Comparison of ENCODE assay signal across 11 cellular contexts in genomic region chr6:32657819-32658218, GRCh38. TPM values are rescaled to one million over a fixed set of nuclear protein-coding genes. Genes with fewer than 3 reads are reported as not detected.
DNase-seq lines count a peak whose midpoint lies in the region; ATAC-seq and TF ChIP-seq lines count a peak whose summit lies in the region.
"Not testable (repeated sequence)": the region's sequence is repeated elsewhere in the genome, so short reads cannot be mapped to it uniquely, and the experiment has no call there.
"Had no signal": no experiment of that assay in that cellular context is flagged by ENCODE, and none has a peak within 500 bp of the region (broad histone marks: within the 10 kb centered on the region; RNA-seq: fewer than 3 reads in every experiment).

No MANE protein-coding gene starts in this region.

- POLR2A ChIA-PET in OCI-LY7 (lab: Charles Lee), result not testable (repeated sequence)

- not testable (repeated sequence) for H3K9me3 Mint-ChIP-seq in dendritic cell treated with granulocyte-macrophage colony-stimulating factor and Interleukin-4, amounts not matched to agents 40 ng/mL and 50 ng/mL, for 4 days; memory B cell
- peaks cover 0 to 16% (median 0%) of the 10 kb centered on the region in 7 donors for H3K9me3 Mint-ChIP-seq in naive B cell

- not testable (repeated sequence) for H3K9me3 ChIP-seq in HUES48 (ENCODE audit: control insufficient read depth, insufficient read depth, low read length); OCI-LY7 (ENCODE audit: low read length)

- H3K27ac Mint-ChIP-seq in dendritic cell treated with granulocyte-macrophage colony-stimulating factor and Interleukin-4, amounts not matched to agents 40 ng/mL and 50 ng/mL, for 4 days, result peak overlapping the region; percentile 54
- H3K27ac Mint-ChIP-seq in memory B cell (peak overlapping the region; percentile 84), naive B cell (peak overlapping the region in 5 of 6 donors; percentile 92 to 100 (median 97))

- not testable (repeated sequence) for H3K9ac ChIP-seq in HUES48 (ENCODE audit: low read depth, low read length)

- H2AFZ ChIP-seq in OCI-LY7 (ENCODE audit: low read length), result not testable (repeated sequence)

- CTCF ChIA-PET in OCI-LY7 (lab: Charles Lee; ENCODE audit: unreplicated experiment), result not testable (repeated sequence)

- not testable (repeated sequence) for TF ChIP-seq CTCF in OCI-LY7 (conservative IDR thresholded peaks at IDR 0.05; ENCODE audit: low read length)

- not testable (repeated sequence) for ATAC-seq in memory B cell (ENCODE audit: low read depth)
- peak; percentile 1 to 3 for ATAC-seq in naive B cell (ENCODE audit: low read depth in 2 of 2)

- H3K4me1 ChIP-seq in HUES48 (ENCODE audit: control insufficient read depth, insufficient read depth, low read length), result peaks cover 25% of the 10 kb centered on the region
- H3K4me1 ChIP-seq in OCI-LY7 (ENCODE audit: insufficient read depth, low read length, poor library complexity, severe bottlenecking), result peaks cover 36% of the 10 kb centered on the region

- not testable (repeated sequence) for H4K20me1 ChIP-seq in OCI-LY7 (ENCODE audit: insufficient read depth, low read length)

- peak overlapping the region; percentile 73; the same call in 1 of the 2 replicates for H3K4me2 ChIP-seq in OCI-LY7 (ENCODE audit: low read length)

- not testable (repeated sequence) for H3K27me3 ChIP-seq in HUES48 (ENCODE audit: control insufficient read depth, insufficient read depth, low read length)

- peak; percentile 34 for DNase-seq in DMS53 (lab: John Stamatoyannopoulos, UW)
- not testable (repeated sequence) for DNase-seq in OCI-LY7 (ENCODE audit: low spot score); memory B cell (ENCODE audit: low spot score in 2 of 2); naive B cell

- not testable (repeated sequence) for BruUV-seq in OCI-LY7 (replicated peaks; lab: Mats Ljungman, UMichigan)

- H3K79me2 ChIP-seq in OCI-LY7 (ENCODE audit: insufficient read depth, low read depth, low read length), result not testable (repeated sequence)

- not testable (repeated sequence) for H3K4me3 ChIP-seq in HUES48 (ENCODE audit: low read depth, low read length); OCI-LY7 (ENCODE audit: low read depth, low read length, poor library complexity, severe bottlenecking)

- H3K36me3 ChIP-seq in HUES48 (ENCODE audit: control insufficient read depth, insufficient read depth, low read length); OCI-LY7 (ENCODE audit: insufficient read depth, low read length): not testable (repeated sequence)

- peaks cover 63% of the 10 kb centered on the region for H3K36me3 Mint-ChIP-seq in dendritic cell treated with granulocyte-macrophage colony-stimulating factor and Interleukin-4, amounts not matched to agents 40 ng/mL and 50 ng/mL, for 4 days (ENCODE audit: low read depth)
- H3K36me3 Mint-ChIP-seq in memory B cell (peaks cover 47% of the 10 kb centered on the region), naive B cell (peaks cover 40 to 67% of the 10 kb centered on the region in 2 donors)

- peak overlapping the region; percentile 81 for H3K27ac ChIP-seq in HUES48 (ENCODE audit: low read depth, low read length)
- H3K27ac ChIP-seq in OCI-LY7 (ENCODE audit: low read depth, low read length, poor library complexity, severe bottlenecking), result not testable (repeated sequence)

- peaks cover 45% of the 10 kb centered on the region for H3K4me1 Mint-ChIP-seq in dendritic cell treated with granulocyte-macrophage colony-stimulating factor and Interleukin-4, amounts not matched to agents 40 ng/mL and 50 ng/mL, for 4 days (ENCODE audit: low read depth)
- H3K4me1 Mint-ChIP-seq in memory B cell (peaks cover 55% of the 10 kb centered on the region), naive B cell (peaks cover 69 to 82% (median 71%) of the 10 kb centered on the region in 3 donors)

- H3K27me3 Mint-ChIP-seq in dendritic cell treated with granulocyte-macrophage colony-stimulating factor and Interleukin-4, amounts not matched to agents 40 ng/mL and 50 ng/mL, for 4 days; memory B cell; naive B cell: not testable (repeated sequence)

- not testable (repeated sequence) for H3K9me2 ChIP-seq in OCI-LY7 (ENCODE audit: insufficient read depth, low read length)

- intact Hi-C loops in OCI-LY7 (cut with micrococcal nuclease; ENCODE audit: unreplicated experiment); dendritic cell treated with granulocyte-macrophage colony-stimulating factor and Interleukin-4, amounts not matched to agents 40 ng/mL and 50 ng/mL, for 4 days (cut with micrococcal nuclease): not testable (repeated sequence)

- H3K4me3 Mint-ChIP-seq in dendritic cell treated with granulocyte-macrophage colony-stimulating factor and Interleukin-4, amounts not matched to agents 40 ng/mL and 50 ng/mL, for 4 days; memory B cell: not testable (repeated sequence)
- peak overlapping the region in 5 of 8 donors; percentile 82 to 99 (median 89) for H3K4me3 Mint-ChIP-seq in naive B cell

RNA-seq across cellular contexts. Expression of gene HLA-DQB1, which starts 8.6 kb away (rescaled TPM):
- total RNA-seq in OCI-LY7 (2014; rRNA removed; shearing (Covaris generic)), result 1.2 and 10.5 TPM in 2 replicates
- total RNA-seq in OCI-LY7 (2022), result 16.5 and 20.9 TPM in 2 replicates
- polyA plus RNA-seq in naive B cell (ENCODE audit: low read depth in 6 of 6), result 1,000 to 10,000 TPM in 5 of 6 donors, 100 to 1,000 TPM in 1; 140 to 2,258 (median 1,433) TPM
- total RNA-seq: GM23248, HepG2, HFFc6, HT1080 had no signal
- polyA plus RNA-seq: BJ, GM23248, HepG2 had no signal

RNA-seq across cellular contexts. Expression of gene HLA-DQA1, which starts 20.6 kb away (rescaled TPM):
- total RNA-seq in OCI-LY7 (2014; rRNA removed; shearing (Covaris generic)), result 0.79 and 1.6 TPM in 2 replicates
- 31.2 and 32.3 TPM in 2 replicates for total RNA-seq in OCI-LY7 (2022)
- polyA plus RNA-seq in naive B cell (ENCODE audit: low read depth in 6 of 6), result 1,000 to 10,000 TPM in 2 of 6 donors, 100 to 1,000 TPM in 4; 309 to 1,253 (median 783) TPM
- total RNA-seq: GM23248, HepG2, HFFc6, HT1080 had no signal
- polyA plus RNA-seq: BJ, GM23248, HepG2 had no signal
